17 cellular contexts compared by ENCODE assay signal in the genomic region with DNA sequence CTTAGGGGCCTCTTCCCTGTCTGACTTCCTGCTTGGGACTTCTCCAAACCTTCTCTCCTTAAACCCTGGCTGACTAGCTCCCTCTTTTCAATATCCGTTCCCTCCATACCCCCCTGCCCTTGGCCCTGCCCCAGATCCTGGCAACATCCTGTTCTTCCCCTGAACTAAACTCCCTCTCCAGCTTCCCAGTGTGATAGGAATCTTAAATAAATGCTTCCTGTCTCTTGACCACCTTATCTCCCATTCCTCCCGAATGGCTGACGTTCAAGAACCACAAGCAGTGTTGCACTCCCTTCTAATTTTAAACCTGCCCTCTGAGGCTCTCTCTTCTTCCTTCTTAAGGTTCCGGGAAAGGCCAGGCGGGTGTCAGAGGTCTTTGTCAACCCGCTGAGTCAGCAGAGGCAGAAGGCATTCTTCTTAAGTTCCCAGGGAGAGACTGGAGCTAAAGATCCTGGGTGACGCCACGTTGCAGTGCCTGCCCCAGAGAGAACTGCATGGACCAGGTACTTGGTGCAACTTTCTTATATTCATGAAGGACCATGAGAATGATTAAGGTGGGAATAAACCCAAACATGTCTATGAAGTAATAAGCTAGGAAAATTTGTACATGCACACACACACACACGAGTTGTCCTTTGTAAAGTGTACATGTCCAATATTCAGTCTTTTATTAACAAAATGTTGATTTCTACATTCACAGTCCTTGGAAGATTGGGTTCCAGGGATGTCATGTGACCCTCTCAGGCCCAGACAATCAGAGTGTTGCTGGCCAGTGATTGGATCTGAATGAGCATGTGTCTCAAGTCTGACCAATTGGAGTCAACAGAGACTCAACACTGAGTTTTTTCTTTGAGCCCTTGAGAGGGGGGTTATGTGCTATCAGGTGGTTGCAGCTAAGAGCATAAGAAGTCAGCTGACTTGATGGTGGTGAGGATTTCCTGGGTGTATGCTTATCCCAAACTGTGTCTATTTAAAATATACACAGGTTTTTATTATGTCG.
A peak's percentile ranks its signal among the peaks of the same experiment; 100 is the strongest.
DNase-seq lines count a peak whose midpoint lies in the region; ATAC-seq and TF ChIP-seq lines count a peak whose summit lies in the region.
"Had no signal": no experiment of that assay in that cellular context is flagged by ENCODE, and none has a peak within 500 bp of the region (broad histone marks: within the 10 kb centered on the region; RNA-seq: fewer than 3 reads in every experiment).

No MANE protein-coding gene starts in this region.

- H3K79me2 ChIP-seq in hepatocyte = no peaks in the 10 kb centered on the region

- intact Hi-C loops in activated CD4-positive, alpha-beta memory T cell treated with anti-CD3 and anti-CD28 coated beads for 36 hours (cut with micrococcal nuclease) = no loop called here

- TF ChIP-seq CTCF in hepatocyte (IDR thresholded peaks at IDR 0.05; ENCODE audit: poor library complexity) = no peak

- POLR2A ChIA-PET in activated CD4-positive, alpha-beta memory T cell treated with anti-CD3 and anti-CD28 coated beads for 36 hours (lab: Charles Lee) = no interaction called here

- H3K4me1 Mint-ChIP-seq in activated CD4-positive, alpha-beta memory T cell treated with anti-CD3 and anti-CD28 coated beads for 36 hours (ENCODE audit: low read depth) = no peaks in the 10 kb centered on the region
- H3K4me1 Mint-ChIP-seq: stimulated activated effector memory CD8-positive, alpha-beta T cell treated with anti-CD3 and anti-CD28 coated beads, Interleukin-12 subunit alpha, Interleukin-12 subunit beta, amount 100 ng/mL, for 72 hours had no signal

- H3K9me2 ChIP-seq in hepatocyte (replicated peaks; ENCODE audit: insufficient read depth) = no peaks in the 10 kb centered on the region

- H3K27me3 ChIP-seq in hepatocyte = no peaks in the 10 kb centered on the region
- H3K27me3 ChIP-seq: upper lobe of left lung had no signal

- CTCF ChIA-PET in activated CD4-positive, alpha-beta memory T cell treated with anti-CD3 and anti-CD28 coated beads for 36 hours (lab: Charles Lee) = no interaction called here

- H3K27ac Mint-ChIP-seq in activated CD4-positive, alpha-beta memory T cell treated with anti-CD3 and anti-CD28 coated beads for 36 hours = no peak overlapping the region
- H3K27ac Mint-ChIP-seq: stimulated activated effector memory CD8-positive, alpha-beta T cell treated with anti-CD3 and anti-CD28 coated beads, Interleukin-12 subunit alpha, Interleukin-12 subunit beta, amount 100 ng/mL, for 72 hours had no signal

- no peak overlapping the region for H3K4me3 ChIP-seq in hepatocyte
- H3K4me3 ChIP-seq: upper lobe of left lung had no signal

- peaks cover 37% of the 10 kb centered on the region for H3K9me3 Mint-ChIP-seq in activated CD4-positive, alpha-beta memory T cell treated with anti-CD3 and anti-CD28 coated beads for 36 hours

- no peak for ATAC-seq in HG03097 (IDR thresholded peaks at IDR 0.05; ENCODE audit: low FRiP score, unreplicated experiment)
- ATAC-seq: stimulated activated effector memory CD8-positive, alpha-beta T cell treated with anti-CD3 and anti-CD28 coated beads, Interleukin-12 subunit alpha, Interleukin-12 subunit beta, amount 100 ng/mL, for 72 hours had no signal

- H3K36me3 Mint-ChIP-seq in activated CD4-positive, alpha-beta memory T cell treated with anti-CD3 and anti-CD28 coated beads for 36 hours = no peaks in the 10 kb centered on the region
- H3K36me3 Mint-ChIP-seq: stimulated activated effector memory CD8-positive, alpha-beta T cell treated with anti-CD3 and anti-CD28 coated beads, Interleukin-12 subunit alpha, Interleukin-12 subunit beta, amount 100 ng/mL, for 72 hours had no signal

- H3K9me3 ChIP-seq in hepatocyte (ENCODE audit: low read depth) = no peaks in the 10 kb centered on the region
- H3K9me3 ChIP-seq: upper lobe of left lung had no signal

- WGBS in hepatocyte (ENCODE audit: low lambda C conversion rate, missing lambda C conversion rate) = 57% methylated on average over 10 of the region's 10 CpGs

- H3K4me3 Mint-ChIP-seq in activated CD4-positive, alpha-beta memory T cell treated with anti-CD3 and anti-CD28 coated beads for 36 hours = no peak overlapping the region
- H3K4me3 Mint-ChIP-seq: stimulated activated effector memory CD8-positive, alpha-beta T cell treated with anti-CD3 and anti-CD28 coated beads, Interleukin-12 subunit alpha, Interleukin-12 subunit beta, amount 100 ng/mL, for 72 hours had no signal

- H3K4me1 ChIP-seq in hepatocyte (ENCODE audit: insufficient read depth) = no peaks in the 10 kb centered on the region

- no peaks in the 10 kb centered on the region for H3K27me3 Mint-ChIP-seq in activated CD4-positive, alpha-beta memory T cell treated with anti-CD3 and anti-CD28 coated beads for 36 hours

- H4K20me1 ChIP-seq in hepatocyte (ENCODE audit: insufficient read depth, poor library complexity, severe bottlenecking) = no peaks in the 10 kb centered on the region

- H3K4me2 ChIP-seq in hepatocyte = no peak overlapping the region

- no peaks in the 10 kb centered on the region for H3K36me3 ChIP-seq in hepatocyte (replicated peaks; ENCODE audit: insufficient read depth, low read depth)
- H3K36me3 ChIP-seq: upper lobe of left lung had no signal

- peak overlapping the region; percentile 11 for H3K27ac ChIP-seq in hepatocyte

- no peak overlapping the region for H2AFZ ChIP-seq in hepatocyte

- DNase-seq in HT1080 (ENCODE audit: low read depth) = peak; percentile 71
- peak; percentile 99 for DNase-seq in amniotic epithelial cell (ENCODE audit: low read depth)
- DNase-seq in hepatocyte (ENCODE audit: low spot score) = peak; percentile 49
- peak; percentile 9 for DNase-seq in pons (ENCODE audit: low spot score)
- DNase-seq in NCI-H2227 (lab: John Stamatoyannopoulos, UW; ENCODE audit: unreplicated experiment) = no peak
- no peak for DNase-seq in activated CD4-positive, alpha-beta memory T cell treated with anti-CD3 and anti-CD28 coated beads for 36 hours
- no peak for DNase-seq in DMS79 (lab: John Stamatoyannopoulos, UW)
- DNase-seq: activated CD4-positive, alpha-beta T cell treated with anti-CD3 and anti-CD28 coated beads, Interleukin-2, amount 50 U/mL, for 48 hours; DMS79 treated with DMSO at 0.1 percent for 48 hours; foreskin fibroblast; NCI-H187; NCI-H69; retina; stimulated activated CD4-positive, alpha-beta T cell treated with anti-CD3 and anti-CD28 coated beads, Interleukin-4, amount 100 ng/mL, for 4 hours; upper lobe of left lung had no signal

Comparison
In these comparisons a context has a peak if more than half of its experiments do, and no peak if none do; other contexts are left out.
1. DNase-seq: peak in HT1080 (single experiment), amniotic epithelial cell (single experiment), hepatocyte (single experiment) and pons (single experiment); none in NCI-H2227 (single experiment), activated CD4-positive, alpha-beta memory T cell treated with anti-CD3 and anti-CD28 coated beads for 36 hours (single experiment) and DMS79 (single experiment).